Comparison of ENCODE assay signal across 32 cellular contexts in the genomic region with DNA sequence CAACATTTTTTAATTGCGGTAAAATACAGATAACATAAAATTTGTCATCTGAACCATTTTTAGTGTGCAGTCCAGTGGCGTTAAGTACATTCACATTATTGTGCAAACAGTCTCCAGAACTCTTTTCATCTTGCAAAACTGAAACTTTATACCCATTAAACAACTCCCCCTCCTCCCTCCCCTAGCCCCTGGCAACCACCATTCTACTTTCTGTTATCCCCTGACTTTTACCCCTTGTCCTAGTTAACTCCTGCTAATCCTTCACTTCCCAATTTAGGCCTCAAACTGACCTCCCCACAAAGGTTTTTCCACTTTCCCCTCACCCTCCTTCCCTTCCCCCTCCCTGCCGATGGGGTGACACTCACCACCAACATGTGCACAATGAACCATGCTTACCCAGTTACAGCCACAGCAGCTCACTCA. TPM values are rescaled to one million over a fixed set of nuclear protein-coding genes. Genes with fewer than 3 reads are reported as not detected.
A peak's percentile ranks its signal among the peaks of the same experiment; 100 is the strongest.
DNase-seq lines count a peak whose midpoint lies in the region; ATAC-seq and TF ChIP-seq lines count a peak whose summit lies in the region.
"Had no signal": no experiment of that assay in that cellular context is flagged by ENCODE, and none has a peak within 500 bp of the region (broad histone marks: within the 10 kb centered on the region; RNA-seq: fewer than 3 reads in every experiment).

No MANE protein-coding gene starts in this region.

- no peak for DNase-seq in activated naive CD8-positive, alpha-beta T cell treated with anti-CD3 and anti-CD28 coated beads, Interleukin-2, amount 10 ng/mL, durations not matched to agents 7 days and 5 days
- DNase-seq in activated naive CD8-positive, alpha-beta T cell treated with anti-CD3 and anti-CD28 coated beads, Interleukin-2, amount 50 U/mL, for 24 hours: no peak
- peak; percentile 37 for DNase-seq in fibroblast of gingiva (ENCODE audit: low read depth)
- DNase-seq in omental fat pad (ENCODE audit: low spot score): no peak
- DNase-seq in stimulated activated CD4-positive, alpha-beta T cell treated with anti-CD3 and anti-CD28 coated beads, Interleukin-4, amount 100 ng/mL, for 1 hour: no peak
- no peak for DNase-seq in NCI-H774 (lab: John Stamatoyannopoulos, UW)
- DNase-seq in OCI-LY7 (ENCODE audit: low spot score): no peak
- DNase-seq: activated CD4-positive, alpha-beta T cell treated with anti-CD3 and anti-CD28 coated beads, Interleukin-2, amount 10 ng/mL, durations not matched to agents 24 days and 14 days; activated gamma-delta T cell; activated T-cell treated with anti-CD3 and anti-CD28 coated beads, Interleukin-2, amount 50 U/mL, for 24 hours; body of pancreas; Caco-2; gastrocnemius medialis; kidney glomerular epithelial cell; lower lobe of right lung; natural killer cell; NCI-H1092; NCI-H1694; NCI-H446 treated with DMSO at 0.1 percent for 48 hours; SJCRH30; stimulated activated naive CD8-positive, alpha-beta T cell treated with anti-CD3 and anti-CD28 coated beads, Interleukin-15, amount 100 ng/mL, for 72 hours; T1000 had no signal

- TF ChIP-seq CTCF in omental fat pad (IDR thresholded peaks at IDR 0.05) (no peak), OCI-LY7 (conservative IDR thresholded peaks at IDR 0.05; ENCODE audit: low read length) (no peak)

- BruUV-seq in OCI-LY7 (replicated peaks; lab: Mats Ljungman, UMichigan): no TSS peak

- no peaks in the 10 kb centered on the region for H3K36me3 Mint-ChIP-seq in activated naive CD8-positive, alpha-beta T cell treated with anti-CD3 and anti-CD28 coated beads, Interleukin-2, amount 10 ng/mL, durations not matched to agents 7 days and 5 days
- no peaks in the 10 kb centered on the region for H3K36me3 Mint-ChIP-seq in activated naive CD8-positive, alpha-beta T cell treated with anti-CD3 and anti-CD28 coated beads, Interleukin-2, amount 50 U/mL, for 24 hours (ENCODE audit: low read depth)
- H3K36me3 Mint-ChIP-seq: CD14-positive monocyte, IgD-negative memory B cell, natural killer cell had no signal

- no peak overlapping the region for H3K4me3 ChIP-seq in OCI-LY7 (ENCODE audit: low read depth, low read length, poor library complexity, severe bottlenecking)
- H3K4me3 ChIP-seq: body of pancreas, gastrocnemius medialis, lower lobe of right lung, SJCRH30, thoracic aorta had no signal

- H3K9me2 ChIP-seq in OCI-LY7 (ENCODE audit: insufficient read depth, low read length): no peaks in the 10 kb centered on the region

- peaks cover 11% of the 10 kb centered on the region for H3K4me1 Mint-ChIP-seq in activated naive CD8-positive, alpha-beta T cell treated with anti-CD3 and anti-CD28 coated beads, Interleukin-2, amount 10 ng/mL, durations not matched to agents 7 days and 5 days
- H3K4me1 Mint-ChIP-seq in activated naive CD8-positive, alpha-beta T cell treated with anti-CD3 and anti-CD28 coated beads, Interleukin-2, amount 50 U/mL, for 24 hours: no peaks in the 10 kb centered on the region
- H3K4me1 Mint-ChIP-seq: CD14-positive monocyte, IgD-negative memory B cell, natural killer cell had no signal

- peaks cover 5% of the 10 kb centered on the region for H3K27me3 Mint-ChIP-seq in activated naive CD8-positive, alpha-beta T cell treated with anti-CD3 and anti-CD28 coated beads, Interleukin-2, amount 10 ng/mL, durations not matched to agents 7 days and 5 days
- peaks cover 5% of the 10 kb centered on the region for H3K27me3 Mint-ChIP-seq in activated naive CD8-positive, alpha-beta T cell treated with anti-CD3 and anti-CD28 coated beads, Interleukin-2, amount 50 U/mL, for 24 hours

- no peak for ATAC-seq in activated naive CD8-positive, alpha-beta T cell treated with anti-CD3 and anti-CD28 coated beads, Interleukin-2, amount 10 ng/mL, durations not matched to agents 7 days and 5 days (ENCODE audit: low read depth)
- ATAC-seq in activated naive CD8-positive, alpha-beta T cell treated with anti-CD3 and anti-CD28 coated beads, Interleukin-2, amount 50 U/mL, for 24 hours: no peak
- ATAC-seq in omental fat pad (ENCODE audit: low FRiP score): peak; percentile 64
- no peak for ATAC-seq in HG02885 (IDR thresholded peaks at IDR 0.05; ENCODE audit: poor library complexity, unreplicated experiment)
- ATAC-seq: body of pancreas; HCT116; lower lobe of right lung; natural killer cell; stimulated activated naive CD8-positive, alpha-beta T cell treated with anti-CD3 and anti-CD28 coated beads, Interleukin-15, amount 100 ng/mL, for 72 hours had no signal

- H3K27ac Mint-ChIP-seq in activated naive CD8-positive, alpha-beta T cell treated with anti-CD3 and anti-CD28 coated beads, Interleukin-2, amount 10 ng/mL, durations not matched to agents 7 days and 5 days: peak overlapping the region; percentile 49
- H3K27ac Mint-ChIP-seq in activated naive CD8-positive, alpha-beta T cell treated with anti-CD3 and anti-CD28 coated beads, Interleukin-2, amount 50 U/mL, for 24 hours: no peak overlapping the region
- H3K27ac Mint-ChIP-seq: activated CD4-positive, alpha-beta T cell treated with anti-CD3 and anti-CD28 coated beads, Interleukin-2, amount 10 ng/mL, durations not matched to agents 24 days and 14 days; activated T-cell treated with anti-CD3 and anti-CD28 coated beads, Interleukin-2, amount 50 U/mL, for 24 hours; CD14-positive monocyte; IgD-negative memory B cell; natural killer cell; stimulated activated naive CD8-positive, alpha-beta T cell treated with anti-CD3 and anti-CD28 coated beads, Interleukin-15, amount 100 ng/mL, for 72 hours had no signal

- H3K36me3 ChIP-seq in OCI-LY7 (ENCODE audit: insufficient read depth, low read length): no peaks in the 10 kb centered on the region
- H3K36me3 ChIP-seq: gastrocnemius medialis, lower lobe of right lung, SJCRH30, thoracic aorta had no signal

- no peaks in the 10 kb centered on the region for H3K9me3 Mint-ChIP-seq in activated naive CD8-positive, alpha-beta T cell treated with anti-CD3 and anti-CD28 coated beads, Interleukin-2, amount 10 ng/mL, durations not matched to agents 7 days and 5 days
- no peaks in the 10 kb centered on the region for H3K9me3 Mint-ChIP-seq in activated naive CD8-positive, alpha-beta T cell treated with anti-CD3 and anti-CD28 coated beads, Interleukin-2, amount 50 U/mL, for 24 hours
- H3K9me3 Mint-ChIP-seq: activated CD4-positive, alpha-beta T cell treated with anti-CD3 and anti-CD28 coated beads, Interleukin-2, amount 10 ng/mL, durations not matched to agents 24 days and 14 days; activated T-cell treated with anti-CD3 and anti-CD28 coated beads, Interleukin-2, amount 50 U/mL, for 24 hours; CD14-positive monocyte; IgD-negative memory B cell; natural killer cell; stimulated activated naive CD8-positive, alpha-beta T cell treated with anti-CD3 and anti-CD28 coated beads, Interleukin-15, amount 100 ng/mL, for 72 hours had no signal

- CTCF ChIA-PET in OCI-LY7 (lab: Charles Lee; ENCODE audit: unreplicated experiment): no interaction called here

- H4K20me1 ChIP-seq in OCI-LY7 (ENCODE audit: insufficient read depth, low read length): no peaks in the 10 kb centered on the region

- no peak overlapping the region for H2AFZ ChIP-seq in OCI-LY7 (ENCODE audit: low read length)
- H2AFZ ChIP-seq: parathyroid adenoma had no signal

- no peak overlapping the region for H3K27ac ChIP-seq in OCI-LY7 (ENCODE audit: low read depth, low read length, poor library complexity, severe bottlenecking)
- H3K27ac ChIP-seq: 22Rv1, body of pancreas, gastrocnemius medialis, lower lobe of right lung, parathyroid adenoma, SJCRH30, thoracic aorta had no signal

- H3K4me1 ChIP-seq in OCI-LY7 (ENCODE audit: insufficient read depth, low read length, poor library complexity, severe bottlenecking): no peaks in the 10 kb centered on the region
- H3K4me1 ChIP-seq: body of pancreas, gastrocnemius medialis, lower lobe of right lung, parathyroid adenoma, SJCRH30 had no signal

- no peaks in the 10 kb centered on the region for H3K9me3 ChIP-seq in OCI-LY7 (ENCODE audit: low read length)
- H3K9me3 ChIP-seq: body of pancreas, Caco-2, gastrocnemius medialis, lower lobe of right lung, SJCRH30, thoracic aorta had no signal

- intact Hi-C loops in OCI-LY7 (cut with micrococcal nuclease; ENCODE audit: unreplicated experiment): no loop called here

- no peak overlapping the region for H3K4me3 Mint-ChIP-seq in activated naive CD8-positive, alpha-beta T cell treated with anti-CD3 and anti-CD28 coated beads, Interleukin-2, amount 10 ng/mL, durations not matched to agents 7 days and 5 days
- H3K4me3 Mint-ChIP-seq in activated naive CD8-positive, alpha-beta T cell treated with anti-CD3 and anti-CD28 coated beads, Interleukin-2, amount 50 U/mL, for 24 hours: no peak overlapping the region
- H3K4me3 Mint-ChIP-seq: activated CD4-positive, alpha-beta T cell treated with anti-CD3 and anti-CD28 coated beads, Interleukin-2, amount 10 ng/mL, durations not matched to agents 24 days and 14 days; activated T-cell treated with anti-CD3 and anti-CD28 coated beads, Interleukin-2, amount 50 U/mL, for 24 hours; CD14-positive monocyte; IgD-negative memory B cell; natural killer cell; stimulated activated naive CD8-positive, alpha-beta T cell treated with anti-CD3 and anti-CD28 coated beads, Interleukin-15, amount 100 ng/mL, for 72 hours had no signal

- H3K4me2 ChIP-seq in OCI-LY7 (ENCODE audit: low read length): no peak overlapping the region

- POLR2A ChIA-PET in activated naive CD8-positive, alpha-beta T cell treated with anti-CD3 and anti-CD28 coated beads, Interleukin-2, amount 10 ng/mL, durations not matched to agents 7 days and 5 days (lab: Charles Lee): no interaction called here
- POLR2A ChIA-PET in OCI-LY7 (lab: Charles Lee): interaction anchor here (0.7 kb wide), 1 partner anchor 14 kb away, joined by 4 read pairs; no protein-coding TSS in a partner anchor

- no peaks in the 10 kb centered on the region for H3K79me2 ChIP-seq in OCI-LY7 (ENCODE audit: insufficient read depth, low read depth, low read length)
- H3K79me2 ChIP-seq: parathyroid adenoma had no signal

RNA-seq across cellular contexts. Expression of gene KIAA2012, which starts 54.7 kb away (rescaled TPM):
- not detected for total RNA-seq in activated naive CD8-positive, alpha-beta T cell treated with anti-CD3 and anti-CD28 coated beads, Interleukin-2, amount 10 ng/mL, durations not matched to agents 7 days and 5 days
- total RNA-seq in omental fat pad: under 1 TPM in 2 of 4 donors, not detected in 2; 0.06 to 0.09 TPM
- not detected in 2 replicates for total RNA-seq in OCI-LY7 (2014; rRNA removed; shearing (Covaris generic))
- total RNA-seq in OCI-LY7 (2022): not detected in 2 replicates
- total RNA-seq: activated CD4-positive, alpha-beta T cell treated with anti-CD3 and anti-CD28 coated beads, Interleukin-2, amount 10 ng/mL, durations not matched to agents 24 days and 14 days; body of pancreas; dermis microvascular lymphatic vessel endothelial cell; G401; gastrocnemius medialis; mononuclear cell; natural killer cell; thoracic aorta had no signal
